1 cellular context compared by ENCODE assay signal in genomic region chr17:29430275-29430674, GRCh38.
A peak's percentile ranks its signal among the peaks of the same experiment; 100 is the strongest.
TF ChIP-seq lines count a peak whose summit lies in the region.

No MANE protein-coding gene starts in this region.

TF ChIP-seq in liver, 16 proteins besides CTCF, POLR2A, EP300 and RAD21 (continued from another document):
- TF ChIP-seq TAF1 (conservative IDR thresholded peaks at IDR 0.05): no peak
- TF ChIP-seq SP1 (IDR thresholded peaks at IDR 0.05): no peak
- TF ChIP-seq HNF4A (conservative IDR thresholded peaks at IDR 0.05): peak in 1 of 2 donors; percentile 49
